8 cellular contexts compared by ENCODE assay signal in the genomic region with DNA sequence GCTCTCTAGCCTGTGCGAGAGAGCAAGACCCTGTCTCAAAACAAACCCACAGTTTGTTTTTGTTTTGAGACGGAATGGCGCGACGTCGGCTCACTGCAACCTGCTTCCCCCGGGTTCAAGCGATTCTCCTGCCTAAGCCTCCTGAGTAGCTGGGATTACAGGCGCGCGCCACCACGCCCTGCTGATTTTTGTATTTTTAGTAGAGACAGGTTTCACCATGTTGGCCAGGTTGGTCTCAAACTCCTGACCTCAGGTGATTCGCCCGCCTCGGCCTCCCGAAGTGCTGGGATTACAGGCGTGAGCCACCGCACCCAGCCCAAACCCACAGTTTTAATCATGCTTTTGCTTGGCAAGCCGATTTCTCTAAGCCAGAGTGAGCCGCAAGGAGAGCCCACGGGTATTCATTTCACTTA. TPM values are rescaled to one million over a fixed set of nuclear protein-coding genes. Genes with fewer than 3 reads are reported as not detected.
DNase-seq lines count a peak whose midpoint lies in the region; ATAC-seq, FAIRE-seq and TF ChIP-seq lines count a peak whose summit lies in the region.
"Not testable (repeated sequence)": the region's sequence is repeated elsewhere in the genome, so short reads cannot be mapped to it uniquely, and the experiment has no call there.

No MANE protein-coding gene starts in this region.

- FAIRE-seq in A549 (lab: Jason Lieb, UNC): not testable (repeated sequence)

- not testable (repeated sequence) for H3F3A ChIP-seq in GM23248 (ENCODE audit: insufficient read depth)

- not testable (repeated sequence) for H4K20me1 ChIP-seq in GM23248 (ENCODE audit: insufficient read depth); OCI-LY7 (ENCODE audit: insufficient read depth, low read length); hepatocyte (ENCODE audit: insufficient read depth, poor library complexity, severe bottlenecking)

- H2AFZ ChIP-seq in GM23248 (peak overlapping the region; percentile 99), OCI-LY7 (ENCODE audit: low read length) (peak overlapping the region; percentile 53; the same call in 1 of the 2 replicates), hepatocyte (peak overlapping the region; percentile 97)

- CTCF ChIA-PET in A549 (lab: Yijun Ruan, JAX) (interaction anchor here (0.6 to 2.7 kb wide), 23 partner anchors 8 to 106 kb away, joined by 3 to 25 read pairs (median 5); partner anchors contain the start of genes PLEKHH1 and RDH12), OCI-LY7 (lab: Charles Lee; ENCODE audit: unreplicated experiment) (interaction anchor here (0.6 to 1.9 kb wide), 6 partner anchors 10 to 241 kb away, joined by 3 to 6 read pairs (median 4); partner anchors contain the start of genes ATP6V1D, EIF2S1 and RDH11)

- H3K9me3 Mint-ChIP-seq in activated T-helper 17 cell treated with anti-CD3 and anti-CD28 coated beads, Interleukin-2, amount 50 U/mL, for 72 hours; naive thymus-derived CD8-positive, alpha-beta T cell; stimulated activated effector memory CD8-positive, alpha-beta T cell treated with anti-CD3 and anti-CD28 coated beads, Interleukin-12 subunit alpha, Interleukin-12 subunit beta, amount 100 ng/mL, for 72 hours: not testable (repeated sequence)

- H3K27me3 ChIP-seq in GM23248 (replicated peaks; ENCODE audit: insufficient read depth); hepatocyte: not testable (repeated sequence)

- not testable (repeated sequence) for TF ChIP-seq POLR2A in A549 (IDR thresholded peaks at IDR 0.05; ENCODE audit: low read length)

- peak overlapping the region; percentile 93 for H3K4me3 Mint-ChIP-seq in activated T-helper 17 cell treated with anti-CD3 and anti-CD28 coated beads, Interleukin-2, amount 50 U/mL, for 72 hours
- H3K4me3 Mint-ChIP-seq in naive thymus-derived CD8-positive, alpha-beta T cell: peak overlapping the region; percentile 88 to 99 (median 97)
- peak overlapping the region; percentile 88 for H3K4me3 Mint-ChIP-seq in stimulated activated effector memory CD8-positive, alpha-beta T cell treated with anti-CD3 and anti-CD28 coated beads, Interleukin-12 subunit alpha, Interleukin-12 subunit beta, amount 100 ng/mL, for 72 hours

- 92% methylated on average over 21 of the region's 21 CpGs for WGBS in A549 (ENCODE audit: missing lambda C conversion rate)
- 88 to 90% methylated on average over 21 of the region's 21 CpGs for WGBS in GM23248 (ENCODE audit: low coverage in 1 of 2, low lambda C conversion rate in 2 of 2, missing lambda C conversion rate in 2 of 2), 2 experiments
- WGBS in hepatocyte (ENCODE audit: low lambda C conversion rate, missing lambda C conversion rate): 94% methylated on average over 21 of the region's 21 CpGs

- H3K27me3 Mint-ChIP-seq in activated T-helper 17 cell treated with anti-CD3 and anti-CD28 coated beads, Interleukin-2, amount 50 U/mL, for 72 hours; naive thymus-derived CD8-positive, alpha-beta T cell: not testable (repeated sequence)

- H3K4me3 ChIP-seq in A549 (peak overlapping the region; percentile 86), GM23248 (peak overlapping the region; percentile 94), OCI-LY7 (ENCODE audit: low read depth, low read length, poor library complexity, severe bottlenecking) (peak overlapping the region; percentile 79), coronary artery (peak overlapping the region; percentile 94), hepatocyte (peak overlapping the region; percentile 85)

- peak overlapping the region; percentile 79 for H3K9ac ChIP-seq in GM23248

- not testable (repeated sequence) for BruUV-seq in OCI-LY7 (replicated peaks; lab: Mats Ljungman, UMichigan)

- H3K79me2 ChIP-seq in GM23248 (ENCODE audit: insufficient read depth) (peaks cover 21% of the 10 kb centered on the region; the same call in 1 of the 2 replicates), hepatocyte (peaks cover 31% of the 10 kb centered on the region)
- H3K79me2 ChIP-seq in OCI-LY7 (ENCODE audit: insufficient read depth, low read depth, low read length): not testable (repeated sequence)

- not testable (repeated sequence) for H3K36me3 ChIP-seq in GM23248 (ENCODE audit: low read depth); OCI-LY7 (ENCODE audit: insufficient read depth, low read length); hepatocyte (replicated peaks; ENCODE audit: insufficient read depth, low read depth)

- not testable (repeated sequence) for TF ChIP-seq CTCF in A549 (IDR thresholded peaks at IDR 0.05); OCI-LY7 (conservative IDR thresholded peaks at IDR 0.05; ENCODE audit: low read length); coronary artery (IDR thresholded peaks at IDR 0.05); hepatocyte (IDR thresholded peaks at IDR 0.05; ENCODE audit: poor library complexity)

- peaks cover 21% of the 10 kb centered on the region for H3K36me3 Mint-ChIP-seq in activated T-helper 17 cell treated with anti-CD3 and anti-CD28 coated beads, Interleukin-2, amount 50 U/mL, for 72 hours (ENCODE audit: low read depth)
- H3K36me3 Mint-ChIP-seq in naive thymus-derived CD8-positive, alpha-beta T cell; stimulated activated effector memory CD8-positive, alpha-beta T cell treated with anti-CD3 and anti-CD28 coated beads, Interleukin-12 subunit alpha, Interleukin-12 subunit beta, amount 100 ng/mL, for 72 hours: not testable (repeated sequence)

- H3K27ac ChIP-seq in A549 (peak overlapping the region; percentile 86 to 89), GM23248 (peak overlapping the region; percentile 67), coronary artery (peak overlapping the region; percentile 91 to 96), hepatocyte (peak overlapping the region; percentile 95)
- not testable (repeated sequence) for H3K27ac ChIP-seq in OCI-LY7 (ENCODE audit: low read depth, low read length, poor library complexity, severe bottlenecking)

- H3K9me2 ChIP-seq in GM23248 (ENCODE audit: insufficient read depth); OCI-LY7 (ENCODE audit: insufficient read depth, low read length); hepatocyte (replicated peaks; ENCODE audit: insufficient read depth): not testable (repeated sequence)

- not testable (repeated sequence) for ATAC-seq in A549; activated T-helper 17 cell treated with anti-CD3 and anti-CD28 coated beads, Interleukin-2, amount 50 U/mL, for 72 hours (replicated peaks); naive thymus-derived CD8-positive, alpha-beta T cell; stimulated activated effector memory CD8-positive, alpha-beta T cell treated with anti-CD3 and anti-CD28 coated beads, Interleukin-12 subunit alpha, Interleukin-12 subunit beta, amount 100 ng/mL, for 72 hours

- H3K4me2 ChIP-seq in A549: peak overlapping the region; percentile 97
- H3K4me2 ChIP-seq in GM23248 (ENCODE audit: unreplicated experiment): peak overlapping the region; percentile 66
- H3K4me2 ChIP-seq in OCI-LY7 (ENCODE audit: low read length): peak overlapping the region; percentile 46; the same call in 1 of the 2 replicates
- peak overlapping the region; percentile 81 for H3K4me2 ChIP-seq in hepatocyte

- H3K9me3 ChIP-seq in A549; GM23248 (ENCODE audit: low read depth); OCI-LY7 (ENCODE audit: low read length); hepatocyte (ENCODE audit: low read depth): not testable (repeated sequence)

- intact Hi-C loops in OCI-LY7 (cut with micrococcal nuclease; ENCODE audit: unreplicated experiment): loop anchor here (10.0 kb wide), 1 partner anchor 214 kb away; the partner anchor contains the start of genes RAD51B and ZFYVE26

- not testable (repeated sequence) for DNase-seq in A549 (ENCODE audit: low read depth in 1 of 2, low spot score in 1 of 2); GM23248; OCI-LY7 (ENCODE audit: low spot score); coronary artery (ENCODE audit: low spot score); hepatocyte (ENCODE audit: low spot score); naive thymus-derived CD8-positive, alpha-beta T cell; stimulated activated effector memory CD8-positive, alpha-beta T cell treated with anti-CD3 and anti-CD28 coated beads, Interleukin-12 subunit alpha, Interleukin-12 subunit beta, amount 100 ng/mL, for 72 hours (ENCODE audit: low spot score in 2 of 2)

- H3K4me1 ChIP-seq in A549 (peaks cover 11% of the 10 kb centered on the region; the same call in 2 of the 3 replicates), OCI-LY7 (ENCODE audit: insufficient read depth, low read length, poor library complexity, severe bottlenecking) (peaks cover 22% of the 10 kb centered on the region)
- not testable (repeated sequence) for H3K4me1 ChIP-seq in GM23248 (ENCODE audit: insufficient read depth); hepatocyte (ENCODE audit: insufficient read depth)

- TF ChIP-seq RAD21 in A549 (conservative IDR thresholded peaks at IDR 0.05 in 1 of 2, IDR thresholded peaks at IDR 0.05 in 1 of 2): not testable (repeated sequence)

- in situ Hi-C loops in GM23248 (cut with MboI): not testable (repeated sequence)

- TF ChIP-seq EP300 in A549 (IDR thresholded peaks at IDR 0.05): not testable (repeated sequence)

- POLR2A ChIA-PET in A549 (lab: Yijun Ruan, JAX): interaction anchor here (0.6 to 1.5 kb wide), 9 partner anchors 9 to 241 kb away, joined by 3 to 7 read pairs (median 5); partner anchors contain the start of genes ATP6V1D, EIF2S1 and RDH11
- POLR2A ChIA-PET in OCI-LY7 (lab: Charles Lee): interaction anchor here (0.8 to 1.5 kb wide), 7 partner anchors 12 to 241 kb away, joined by 3 to 5 read pairs (median 3); partner anchors contain the start of genes ATP6V1D, EIF2S1 and RDH11
- POLR2A ChIA-PET in naive thymus-derived CD8-positive, alpha-beta T cell (lab: Charles Lee): interaction anchor here (1.0 to 3.6 kb wide), 14 partner anchors 10 to 1798 kb away, joined by 3 to 27 read pairs (median 4); partner anchors contain the start of genes ARG2, ATP6V1D, EIF2S1 and ERH

- H3K4me1 Mint-ChIP-seq in activated T-helper 17 cell treated with anti-CD3 and anti-CD28 coated beads, Interleukin-2, amount 50 U/mL, for 72 hours: peaks cover 29% of the 10 kb centered on the region
- peaks cover 21 to 59% (median 43%) of the 10 kb centered on the region in 4 donors for H3K4me1 Mint-ChIP-seq in naive thymus-derived CD8-positive, alpha-beta T cell
- H3K4me1 Mint-ChIP-seq in stimulated activated effector memory CD8-positive, alpha-beta T cell treated with anti-CD3 and anti-CD28 coated beads, Interleukin-12 subunit alpha, Interleukin-12 subunit beta, amount 100 ng/mL, for 72 hours: peaks cover 23% of the 10 kb centered on the region

- peak overlapping the region; percentile 92 for H3K27ac Mint-ChIP-seq in activated T-helper 17 cell treated with anti-CD3 and anti-CD28 coated beads, Interleukin-2, amount 50 U/mL, for 72 hours
- H3K27ac Mint-ChIP-seq in naive thymus-derived CD8-positive, alpha-beta T cell: peak overlapping the region; percentile 89 to 99 (median 98)
- peak overlapping the region; percentile 88 for H3K27ac Mint-ChIP-seq in stimulated activated effector memory CD8-positive, alpha-beta T cell treated with anti-CD3 and anti-CD28 coated beads, Interleukin-12 subunit alpha, Interleukin-12 subunit beta, amount 100 ng/mL, for 72 hours

RNA-seq across cellular contexts. Expression of gene PIGH, which starts 0.5 kb away (rescaled TPM):
- polyA plus RNA-seq in A549 (2011; rRNA removed) (37.2 and 46.2 TPM in 2 replicates), A549 (2017; fragmentation: RNase III; extraction: RNeasy Plus Mini Kit Qiagen cat#74134 plus additional on column Dnase treatment) (19.3 to 21.1 TPM (median 20.1 TPM) in 3 replicates), GM23248 (2016; fragmentation: Nextera tagmentation; extraction: Ambion mirVana) (22.4 and 23.4 TPM in 2 replicates), hepatocyte (66.4 and 75.8 TPM in 2 replicates)
- polyA plus RNA-seq in A549 (2012; cell fraction: cytosol; rRNA removed): 44.9 and 53.7 TPM in 2 replicates
- polyA plus RNA-seq in A549 (2012; cell fraction: nucleus; rRNA removed): 26.9 and 29.9 TPM in 2 replicates
- 16.4 and 19.9 TPM in 2 replicates for polyA minus RNA-seq in A549 (2011; rRNA and poly(A)+ RNA removed)
- 10.8 and 27.6 TPM in 2 replicates for total RNA-seq in GM23248 (2014; rRNA removed; shearing (Covaris generic))
- total RNA-seq in OCI-LY7 (2014; rRNA removed; shearing (Covaris generic)): 19.7 and 23.0 TPM in 2 replicates
- total RNA-seq in OCI-LY7 (2022) (12.0 and 15.5 TPM in 2 replicates), hepatocyte (51.2 and 64.4 TPM in 2 replicates)
- total RNA-seq in activated T-helper 17 cell treated with anti-CD3 and anti-CD28 coated beads, Interleukin-2, amount 50 U/mL, for 72 hours: 10 to 100 TPM; 17.6 to 20.0 TPM
- 10 to 100 TPM; 32.1 to 37.5 TPM for total RNA-seq in naive thymus-derived CD8-positive, alpha-beta T cell
- polyA plus RNA-seq in naive thymus-derived CD8-positive, alpha-beta T cell: 10 to 100 TPM; 24.6 to 44.5 (median 35.3) TPM

RNA-seq across cellular contexts. Expression of gene ARG2, which starts 19.2 kb away (rescaled TPM):
- 2.5 TPM in 2 replicates for polyA plus RNA-seq in A549 (2011; rRNA removed)
- 0.57 and 0.65 TPM in 2 replicates for polyA plus RNA-seq in A549 (2012; cell fraction: cytosol; rRNA removed)
- 0.38 and 0.48 TPM in 2 replicates for polyA plus RNA-seq in A549 (2012; cell fraction: nucleus; rRNA removed)
- 1.3 to 2.5 TPM (median 1.8 TPM) in 3 replicates for polyA plus RNA-seq in A549 (2017; fragmentation: RNase III; extraction: RNeasy Plus Mini Kit Qiagen cat#74134 plus additional on column Dnase treatment)
- 5.3 and 5.5 TPM in 2 replicates for polyA minus RNA-seq in A549 (2011; rRNA and poly(A)+ RNA removed)
- total RNA-seq in GM23248 (2014; rRNA removed; shearing (Covaris generic)): 6.3 and 8.2 TPM in 2 replicates
- 5.6 and 5.8 TPM in 2 replicates for polyA plus RNA-seq in GM23248 (2016; fragmentation: Nextera tagmentation; extraction: Ambion mirVana)
- 2.9 and 4.2 TPM in 2 replicates for total RNA-seq in OCI-LY7 (2014; rRNA removed; shearing (Covaris generic))
- total RNA-seq in OCI-LY7 (2022): 2.0 and 3.4 TPM in 2 replicates
- total RNA-seq in activated T-helper 17 cell treated with anti-CD3 and anti-CD28 coated beads, Interleukin-2, amount 50 U/mL, for 72 hours: 10 to 100 TPM; 14.3 to 64.7 TPM
- total RNA-seq in hepatocyte: 22.3 and 35.0 TPM in 2 replicates
- polyA plus RNA-seq in hepatocyte: 29.0 and 33.3 TPM in 2 replicates
- 1 to 10 TPM in 1 of 2 experiments, under 1 TPM in 1; 0.78 to 1.1 TPM for total RNA-seq in naive thymus-derived CD8-positive, alpha-beta T cell
- under 1 TPM in 2 of 3 donors, not detected in 1; 0.32 to 0.88 TPM for polyA plus RNA-seq in naive thymus-derived CD8-positive, alpha-beta T cell

Comparison
In these comparisons a context has a peak if more than half of its experiments do, and no peak if none do; other contexts are left out.
1. H3K4me2 ChIP-seq: peak in every context shown above with its lines; median percentile 97 in A549; 81 in hepatocyte; 66 in GM23248; 46 in OCI-LY7.